ENCODE assay signal across 10 cellular contexts in the genomic region with DNA sequence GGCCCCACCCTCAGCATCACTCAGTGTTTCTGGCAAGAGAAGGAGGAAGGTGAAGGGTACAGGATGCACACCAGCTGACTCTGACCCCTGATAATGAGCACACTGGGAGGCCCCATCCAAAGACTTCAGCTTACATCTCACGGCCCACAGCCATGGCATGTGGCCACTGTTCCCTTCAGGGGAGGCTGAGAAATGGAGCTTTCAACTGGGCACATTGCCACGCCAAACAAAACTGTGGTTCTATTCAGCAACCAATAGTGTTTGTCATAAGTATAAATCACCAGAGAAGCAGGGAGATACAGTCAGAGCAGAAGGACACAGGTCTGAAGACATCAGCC. TPM values are rescaled to one million over a fixed set of nuclear protein-coding genes. Genes with fewer than 3 reads are reported as not detected.
A peak's percentile ranks its signal among the peaks of the same experiment; 100 is the strongest.
DNase-seq lines count a peak whose midpoint lies in the region; TF ChIP-seq lines count a peak whose summit lies in the region.
"Had no signal": no experiment of that assay in that cellular context is flagged by ENCODE, and none has a peak within 500 bp of the region (broad histone marks: within the 10 kb centered on the region; RNA-seq: fewer than 3 reads in every experiment).

No MANE protein-coding gene starts in this region.

- H3K4me1 ChIP-seq in Loucy (ENCODE audit: insufficient read depth, low read length, poor library complexity, severe bottlenecking) (peaks cover 35% of the 10 kb centered on the region), esophagus squamous epithelium (peaks cover 4 to 31% (median 8%) of the 10 kb centered on the region in 3 donors)

- no peak overlapping the region for H3K4me2 ChIP-seq in Loucy (ENCODE audit: low read depth, low read length, poor library complexity, severe bottlenecking)

- no peak for TF ChIP-seq POLR2A in esophagus squamous epithelium (IDR thresholded peaks at IDR 0.05)

- TF ChIP-seq CTCF in AG09319 (IDR thresholded peaks at IDR 0.05; ENCODE audit: low read depth, low read length) (no peak), Loucy (conservative IDR thresholded peaks at IDR 0.05; ENCODE audit: low read length) (no peak), choroid plexus epithelial cell (conservative IDR thresholded peaks at IDR 0.05; ENCODE audit: low read depth, low read length) (no peak), nephron (IDR thresholded peaks at IDR 0.05; ENCODE audit: unreplicated experiment in 3 of 3) (no peak), esophagus squamous epithelium (IDR thresholded peaks at IDR 0.05) (no peak)

- peak; percentile 8 for DNase-seq in AG09319 (ENCODE audit: extremely low read depth, low read depth)
- peak; percentile 94 for DNase-seq in choroid plexus epithelial cell (ENCODE audit: low read depth)
- no peak for DNase-seq in GOT3 (lab: John Stamatoyannopoulos, UW)
- no peak for DNase-seq in immature natural killer cell
- no peak for DNase-seq in esophagus squamous epithelium (lab: John Stamatoyannopoulos, UW)
- no peak for DNase-seq in HPDE6-E6E7 (ENCODE audit: extremely low spot score)
- DNase-seq: activated CD4-positive, alpha-beta T cell treated with anti-CD3 and anti-CD28 coated beads for 48 hours; effector memory CD4-positive, alpha-beta T cell had no signal

- peak overlapping the region in 1 of 4 donors; percentile 48 for H3K27ac ChIP-seq in esophagus squamous epithelium

- H3K36me3 Mint-ChIP-seq in nephron (ENCODE audit: low read depth) (no peaks in the 10 kb centered on the region), immature natural killer cell (peaks cover 0 to 3% (median 0%) of the 10 kb centered on the region in 3 donors)

- no peaks in the 10 kb centered on the region for H3K9me3 ChIP-seq in Loucy (ENCODE audit: insufficient read depth, low read depth, low read length)
- H3K9me3 ChIP-seq in esophagus squamous epithelium, result no peaks in the 10 kb centered on the region

- peaks cover 31% of the 10 kb centered on the region for H3K4me1 Mint-ChIP-seq in nephron
- H3K4me1 Mint-ChIP-seq in immature natural killer cell, result peaks cover 9 to 12% of the 10 kb centered on the region in 2 donors

- H3K4me3 Mint-ChIP-seq in nephron (no peak overlapping the region), immature natural killer cell (no peak overlapping the region)

- no peaks in the 10 kb centered on the region for H4K20me1 ChIP-seq in Loucy (ENCODE audit: insufficient read depth, low read length, poor library complexity, severe bottlenecking)

- H3K27me3 ChIP-seq in Loucy (ENCODE audit: insufficient read depth, low read length, poor library complexity, severe bottlenecking) (no peaks in the 10 kb centered on the region), esophagus squamous epithelium (no peaks in the 10 kb centered on the region)

- H3K27me3 Mint-ChIP-seq in nephron (ENCODE audit: low read depth) (peaks cover 21% of the 10 kb centered on the region), immature natural killer cell (ENCODE audit: low read depth in 3 of 3) (peaks cover 1 to 2% (median 1%) of the 10 kb centered on the region in 3 donors)

- no peaks in the 10 kb centered on the region for H3K9me3 Mint-ChIP-seq in nephron
- H3K9me3 Mint-ChIP-seq in immature natural killer cell, result no peaks in the 10 kb centered on the region

- H3K4me3 ChIP-seq in Loucy (ENCODE audit: low read length, poor library complexity, severe bottlenecking) (no peak overlapping the region), choroid plexus epithelial cell (ENCODE audit: low read depth, low read length) (no peak overlapping the region), esophagus squamous epithelium (no peak overlapping the region)

- H2AFZ ChIP-seq in Loucy (ENCODE audit: low read length), result peak overlapping the region; percentile 45; the same call in 1 of the 2 replicates

- H3K9ac ChIP-seq in Loucy (ENCODE audit: low read depth, low read length, poor library complexity, severe bottlenecking), result no peak overlapping the region

- no peaks in the 10 kb centered on the region for H3K79me2 ChIP-seq in Loucy (ENCODE audit: insufficient read depth, low read length)

- H3K36me3 ChIP-seq in Loucy (ENCODE audit: insufficient read depth, low read length) (no peaks in the 10 kb centered on the region), esophagus squamous epithelium (no peaks in the 10 kb centered on the region)

- 22 to 51% methylated on average over 1 to 2 of the region's 2 CpGs for WGBS in esophagus squamous epithelium, 2 donors

- peak overlapping the region in 2 of 3 experiments; percentile 80 to 92 for H3K27ac Mint-ChIP-seq in nephron
- peak overlapping the region in 1 of 6 donors; percentile 4 for H3K27ac Mint-ChIP-seq in immature natural killer cell

- no peaks in the 10 kb centered on the region for H3K9me2 ChIP-seq in Loucy (replicated peaks; ENCODE audit: low read depth, low read length)

- H3F3A ChIP-seq in Loucy (ENCODE audit: low read depth), result no peaks in the 10 kb centered on the region

- intact Hi-C loops in esophagus squamous epithelium (cut with DNase I), result loop anchor here (5.0 kb wide), 1 partner anchor 161 kb away; a partner anchor contains a TSS

RNA-seq across cellular contexts. Expression of a gene that starts 12.7 kb away (rescaled TPM):
- polyA plus RNA-seq in immature natural killer cell, result 100 to 1,000 TPM; 232 to 341 (median 287) TPM
- total RNA-seq in esophagus squamous epithelium, result 10 to 100 TPM in 1 of 4 donors, 1 to 10 TPM in 3; 1.2 to 10.3 (median 1.9) TPM

RNA-seq across cellular contexts. Expression of a gene that starts 38.5 kb away (rescaled TPM):
- polyA plus RNA-seq in immature natural killer cell, result not detected
- total RNA-seq in esophagus squamous epithelium, result 1 to 10 TPM in 3 of 4 donors, not detected in 1; 1.5 to 5.9 (median 4.0) TPM

RNA-seq across cellular contexts. Expression of a gene that starts 41.2 kb away (rescaled TPM):
- polyA plus RNA-seq in immature natural killer cell, result under 1 TPM in 2 of 3 donors, not detected in 1; 0.18 to 0.84 TPM
- total RNA-seq in esophagus squamous epithelium, result 1 to 10 TPM; 2.9 to 6.2 (median 4.1) TPM

Comparison
In these comparisons a context has a peak if more than half of its experiments do, and no peak if none do; other contexts are left out.
1. DNase-seq: peak in AG09319 (single experiment) and choroid plexus epithelial cell (single experiment); none in GOT3 (single experiment), immature natural killer cell (0 of 3), esophagus squamous epithelium (single experiment) and HPDE6-E6E7 (single experiment).